ENCODE assay signal across 1 cellular context in genomic region chr5:154811239-154811638, GRCh38.
A peak's percentile ranks its signal among the peaks of the same experiment; 100 is the strongest.
TF ChIP-seq lines count a peak whose summit lies in the region.

No MANE protein-coding gene starts in this region.

TF ChIP-seq in K562, 482 proteins besides CTCF, POLR2A, EP300 and RAD21:
- TF ChIP-seq FOXK1 (CRISPR knock-in tag; IDR thresholded peaks at IDR 0.05; ENCODE audit: borderline replicate concordance) = no peak
- peak; percentile 28; the same call in 1 of the 2 replicates for TF ChIP-seq CEBPB (tag; IDR thresholded peaks at IDR 0.05)
- TF ChIP-seq TFAP4 (CRISPR knock-in tag; IDR thresholded peaks at IDR 0.05; ENCODE audit: borderline replicate concordance) = no peak
- no peak for TF ChIP-seq WHSC1 (IDR thresholded peaks at IDR 0.05; ENCODE audit: low read length)
- no peak for TF ChIP-seq TRIM28 (IDR thresholded peaks at IDR 0.05)
